ENCODE assay signal across 8 cellular contexts in genomic region chr2:89821455-89821945, GRCh38.
"Had no signal": no experiment of that assay in that cellular context is flagged by ENCODE, and none has a peak within 500 bp of the region (broad histone marks: within the 10 kb centered on the region; RNA-seq: fewer than 3 reads in every experiment).

No MANE protein-coding gene starts in this region.

- FAIRE-seq: H1, H54, HTR-8/SVneo had no signal

- H2AFZ ChIP-seq: GM23338 had no signal

- DNase-seq: H9, HCEC 1CT, Kasumi-1, KG1 had no signal

- ATAC-seq: GM23338 had no signal

- H3K4me2 ChIP-seq: GM23338 had no signal
